Comparison of ENCODE assay signal across 12 cellular contexts in the genomic region with DNA sequence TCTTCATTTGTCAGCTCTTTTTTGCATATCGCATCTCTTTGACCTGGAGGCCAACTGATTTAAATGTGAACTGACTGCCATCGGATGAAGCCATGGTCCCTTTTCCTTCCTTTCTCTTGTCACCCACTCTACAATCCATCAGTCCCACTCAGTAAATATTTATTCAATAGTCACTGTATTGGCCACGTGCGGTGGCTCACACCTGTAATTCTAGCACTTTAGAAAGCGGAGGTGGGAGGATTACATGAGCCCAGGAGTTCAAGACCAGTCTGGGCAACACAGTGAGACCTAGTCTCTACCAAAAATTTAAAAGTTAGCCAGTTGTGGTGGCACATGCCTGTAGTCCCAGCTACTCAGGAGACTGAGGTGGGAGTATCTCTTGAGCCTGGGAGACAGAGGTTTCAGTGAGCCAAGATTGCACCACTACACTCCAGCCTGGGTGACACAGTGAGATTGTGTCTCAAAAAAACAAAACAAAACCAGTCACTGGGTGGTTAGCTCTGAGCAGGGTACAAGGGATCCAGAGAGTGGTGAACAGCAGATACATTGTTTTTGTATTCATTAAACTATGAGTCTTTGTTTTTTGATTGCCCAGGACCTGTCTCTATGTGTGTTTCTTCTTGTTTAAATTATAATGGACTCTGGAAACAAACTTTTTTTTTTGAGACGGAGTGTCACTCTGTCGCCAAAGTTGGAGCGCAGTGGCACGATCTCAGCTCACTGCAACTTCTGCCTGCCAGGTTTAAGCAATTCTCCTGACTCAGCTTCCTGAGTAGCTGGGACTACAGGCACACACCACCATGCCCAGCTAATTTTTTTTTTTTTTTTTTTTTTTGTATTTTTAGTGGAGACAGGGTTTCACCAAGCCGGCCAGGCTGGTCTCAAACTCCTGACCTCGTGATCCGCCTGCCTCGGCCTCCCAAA. TPM values are rescaled to one million over a fixed set of nuclear protein-coding genes. Genes with fewer than 3 reads are reported as not detected.
DNase-seq lines count a peak whose midpoint lies in the region; ATAC-seq and TF ChIP-seq lines count a peak whose summit lies in the region.
"Had no signal": no experiment of that assay in that cellular context is flagged by ENCODE, and none has a peak within 500 bp of the region (broad histone marks: within the 10 kb centered on the region; RNA-seq: fewer than 3 reads in every experiment).

No MANE protein-coding gene starts in this region.

- no peaks in the 10 kb centered on the region for H3K9me2 ChIP-seq in OCI-LY7 (ENCODE audit: insufficient read depth, low read length)

- H3K9me3 ChIP-seq in RWPE2 (ENCODE audit: severe bottlenecking) (no peaks in the 10 kb centered on the region), smooth muscle cell (replicated peaks; ENCODE audit: low read depth) (no peaks in the 10 kb centered on the region), OCI-LY7 (ENCODE audit: low read length) (no peaks in the 10 kb centered on the region)
- H3K9me3 ChIP-seq: thyroid gland had no signal

- H3K27ac Mint-ChIP-seq in activated naive CD4-positive, alpha-beta T cell treated with anti-CD3 and anti-CD28 coated beads for 36 hours = no peak overlapping the region

- H3K36me3 ChIP-seq in RWPE2 (ENCODE audit: low read depth) = peaks cover 11% of the 10 kb centered on the region
- no peaks in the 10 kb centered on the region for H3K36me3 ChIP-seq in smooth muscle cell (ENCODE audit: low read depth)
- peaks cover 13% of the 10 kb centered on the region for H3K36me3 ChIP-seq in OCI-LY7 (ENCODE audit: insufficient read depth, low read length)

- H3K4me3 ChIP-seq in HL-60 (replicated peaks; ENCODE audit: insufficient read depth, low read length) = no peak overlapping the region
- no peak overlapping the region for H3K4me3 ChIP-seq in RWPE2 (ENCODE audit: severe bottlenecking)
- no peak overlapping the region for H3K4me3 ChIP-seq in smooth muscle cell
- no peak overlapping the region for H3K4me3 ChIP-seq in OCI-LY7 (ENCODE audit: low read depth, low read length, poor library complexity, severe bottlenecking)
- H3K4me3 ChIP-seq: thyroid gland had no signal

- H3K79me2 ChIP-seq in smooth muscle cell (ENCODE audit: low read depth) (peaks cover 52% of the 10 kb centered on the region), OCI-LY7 (ENCODE audit: insufficient read depth, low read depth, low read length) (peaks cover 21% of the 10 kb centered on the region; the same call in 1 of the 2 replicates)

- intact Hi-C loops in activated naive CD4-positive, alpha-beta T cell treated with anti-CD3 and anti-CD28 coated beads for 36 hours (cut with micrococcal nuclease) = no loop called here
- intact Hi-C loops in OCI-LY7 (cut with micrococcal nuclease; ENCODE audit: unreplicated experiment) = no loop called here

- H3K27me3 Mint-ChIP-seq in activated naive CD4-positive, alpha-beta T cell treated with anti-CD3 and anti-CD28 coated beads for 36 hours (ENCODE audit: low read depth) = no peaks in the 10 kb centered on the region
- H3K27me3 Mint-ChIP-seq: CD4-positive, alpha-beta memory T cell had no signal

- H2AFZ ChIP-seq in smooth muscle cell (ENCODE audit: low read depth) (no peak overlapping the region), OCI-LY7 (ENCODE audit: low read length) (no peak overlapping the region)

- H3K27me3 ChIP-seq in HL-60 (ENCODE audit: insufficient read depth, poor library complexity, severe bottlenecking) (no peaks in the 10 kb centered on the region), RWPE2 (ENCODE audit: insufficient read depth, poor library complexity, severe bottlenecking) (no peaks in the 10 kb centered on the region), smooth muscle cell (ENCODE audit: low read depth) (no peaks in the 10 kb centered on the region)
- H3K27me3 ChIP-seq: thyroid gland had no signal

- TF ChIP-seq CTCF in HL-60 (IDR thresholded peaks at IDR 0.05; ENCODE audit: insufficient read depth, low read length) (no peak), RWPE2 (IDR thresholded peaks at IDR 0.05; ENCODE audit: poor library complexity, severe bottlenecking) (no peak), smooth muscle cell (IDR thresholded peaks at IDR 0.05; ENCODE audit: borderline replicate concordance, insufficient read depth, poor library complexity, severe bottlenecking) (no peak), OCI-LY7 (conservative IDR thresholded peaks at IDR 0.05; ENCODE audit: low read length) (no peak)

- WGBS in smooth muscle cell (ENCODE audit: low lambda C conversion rate) = 95% methylated on average over 13 of the region's 13 CpGs

- peaks cover 29% of the 10 kb centered on the region for H4K20me1 ChIP-seq in smooth muscle cell (ENCODE audit: low read depth)
- H4K20me1 ChIP-seq in OCI-LY7 (ENCODE audit: insufficient read depth, low read length) = no peaks in the 10 kb centered on the region

- peaks cover 18% of the 10 kb centered on the region for H3K4me1 Mint-ChIP-seq in activated naive CD4-positive, alpha-beta T cell treated with anti-CD3 and anti-CD28 coated beads for 36 hours (ENCODE audit: low read depth)

- H3K4me3 Mint-ChIP-seq in activated naive CD4-positive, alpha-beta T cell treated with anti-CD3 and anti-CD28 coated beads for 36 hours = no peak overlapping the region
- H3K4me3 Mint-ChIP-seq: activated T-cell treated with anti-CD3 and anti-CD28 coated beads, Interleukin-2, amount 50 U/mL, for 4 hours; CD4-positive, alpha-beta memory T cell had no signal

- H3K4me1 ChIP-seq in RWPE2 (ENCODE audit: insufficient read depth, poor library complexity, severe bottlenecking) (no peaks in the 10 kb centered on the region), smooth muscle cell (ENCODE audit: low read depth) (peaks cover 6% of the 10 kb centered on the region), OCI-LY7 (ENCODE audit: insufficient read depth, low read length, poor library complexity, severe bottlenecking) (no peaks in the 10 kb centered on the region)

- POLR2A ChIA-PET in OCI-LY7 (lab: Charles Lee) = interaction anchor here (0.6 kb wide), 2 partner anchors 18 to 22 kb away, joined by 3 to 5 read pairs; no protein-coding TSS in a partner anchor

- peaks cover 6% of the 10 kb centered on the region for H3K36me3 Mint-ChIP-seq in activated naive CD4-positive, alpha-beta T cell treated with anti-CD3 and anti-CD28 coated beads for 36 hours (ENCODE audit: low read depth)

- H3K9me3 Mint-ChIP-seq in activated naive CD4-positive, alpha-beta T cell treated with anti-CD3 and anti-CD28 coated beads for 36 hours = no peaks in the 10 kb centered on the region
- H3K9me3 Mint-ChIP-seq: activated T-cell treated with anti-CD3 and anti-CD28 coated beads, Interleukin-2, amount 50 U/mL, for 4 hours had no signal

- CTCF ChIA-PET in activated naive CD4-positive, alpha-beta T cell treated with anti-CD3 and anti-CD28 coated beads for 36 hours (lab: Charles Lee) = interaction anchor here (0.7 to 0.9 kb wide), 3 partner anchors 54 to 303 kb away, joined by 3 to 7 read pairs (median 3); a partner anchor contains a TSS
- CTCF ChIA-PET in OCI-LY7 (lab: Charles Lee; ENCODE audit: unreplicated experiment) = no interaction called here

- H3K4me2 ChIP-seq in smooth muscle cell = no peak overlapping the region
- no peak overlapping the region for H3K4me2 ChIP-seq in OCI-LY7 (ENCODE audit: low read length)

- peaks cover 11% of the 10 kb centered on the region for H3F3A ChIP-seq in smooth muscle cell (ENCODE audit: low read depth)

- no peak for ATAC-seq in RWPE2 (ENCODE audit: low read depth)
- ATAC-seq: activated T-cell treated with anti-CD3 and anti-CD28 coated beads, Interleukin-2, amount 50 U/mL, for 4 hours had no signal

- DNase-seq in HL-60 (ENCODE audit: low read depth in 1 of 2, low spot score in 1 of 2) (peak; percentile 44 to 68), RWPE2 (ENCODE audit: low spot score) (peak; percentile 7), iris pigment epithelial cell (ENCODE audit: low read depth) (peak; percentile 17), smooth muscle cell (lab: John Stamatoyannopoulos, UW; ENCODE audit: unreplicated experiment) (no peak), OCI-LY7 (ENCODE audit: low spot score) (no peak)
- DNase-seq in activated naive CD4-positive, alpha-beta T cell treated with anti-CD3 and anti-CD28 coated beads for 36 hours = no peak
- no peak for DNase-seq in activated T-cell treated with anti-CD3 and anti-CD28 coated beads, Interleukin-2, amount 50 U/mL, for 48 hours
- DNase-seq: activated CD4-positive, alpha-beta T cell treated with anti-CD3 and anti-CD28 coated beads for 1 hour; activated T-cell treated with anti-CD3 and anti-CD28 coated beads, Interleukin-2, amount 50 U/mL, for 4 hours; CD4-positive, alpha-beta memory T cell; NCI-H2029 treated with DMSO at 0.1 percent for 48 hours; thyroid gland had no signal

- BruUV-seq in OCI-LY7 (replicated peaks; lab: Mats Ljungman, UMichigan) = no TSS peak

- peak overlapping the region; percentile 50 for H3K27ac ChIP-seq in HL-60 (replicated peaks)
- no peak overlapping the region for H3K27ac ChIP-seq in RWPE2 (ENCODE audit: poor library complexity, severe bottlenecking)
- peak overlapping the region; percentile 96 for H3K27ac ChIP-seq in smooth muscle cell (ENCODE audit: low read depth)
- no peak overlapping the region for H3K27ac ChIP-seq in OCI-LY7 (ENCODE audit: low read depth, low read length, poor library complexity, severe bottlenecking)
- H3K27ac ChIP-seq: thyroid gland had no signal

- peak overlapping the region; percentile 3 for H3K9ac ChIP-seq in smooth muscle cell (ENCODE audit: low read depth)

RNA-seq across cellular contexts. Expression of a gene that starts 6.9 kb away (rescaled TPM):
- total RNA-seq in smooth muscle cell (15.5 and 30.2 TPM in 2 replicates), OCI-LY7 (2022) (11.8 and 13.9 TPM in 2 replicates)
- polyA plus RNA-seq in smooth muscle cell = 15.5 and 24.5 TPM in 2 replicates
- 1 to 10 TPM; 7.8 to 8.4 TPM for total RNA-seq in activated naive CD4-positive, alpha-beta T cell treated with anti-CD3 and anti-CD28 coated beads for 36 hours
- total RNA-seq in OCI-LY7 (2014; rRNA removed; shearing (Covaris generic)) = 12.6 and 16.8 TPM in 2 replicates

RNA-seq across cellular contexts. Expression of a gene that starts 34.1 kb away (rescaled TPM):
- total RNA-seq in smooth muscle cell (29.9 and 30.7 TPM in 2 replicates), OCI-LY7 (2022) (2.7 TPM in 2 replicates)
- polyA plus RNA-seq in smooth muscle cell = 35.5 and 39.3 TPM in 2 replicates
- 1 to 10 TPM; 1.1 to 1.2 TPM for total RNA-seq in activated naive CD4-positive, alpha-beta T cell treated with anti-CD3 and anti-CD28 coated beads for 36 hours
- total RNA-seq in OCI-LY7 (2014; rRNA removed; shearing (Covaris generic)) = 1.1 and 2.7 TPM in 2 replicates

RNA-seq across cellular contexts. Expression of a gene that starts 43.1 kb away (rescaled TPM):
- 11.8 and 12.5 TPM in 2 replicates for total RNA-seq in smooth muscle cell
- polyA plus RNA-seq in smooth muscle cell = 27.2 and 35.4 TPM in 2 replicates
- 10 to 100 TPM; 17.7 to 21.1 TPM for total RNA-seq in activated naive CD4-positive, alpha-beta T cell treated with anti-CD3 and anti-CD28 coated beads for 36 hours
- 11.3 and 11.6 TPM in 2 replicates for total RNA-seq in OCI-LY7 (2014; rRNA removed; shearing (Covaris generic))
- 15.4 and 16.7 TPM in 2 replicates for total RNA-seq in OCI-LY7 (2022)

RNA-seq across cellular contexts. Expression of a gene that starts 43.1 kb away (rescaled TPM):
- total RNA-seq in smooth muscle cell (1.9 and 7.7 TPM in 2 replicates), OCI-LY7 (2022) (10.4 and 12.2 TPM in 2 replicates)
- 12.0 and 13.5 TPM in 2 replicates for polyA plus RNA-seq in smooth muscle cell
- total RNA-seq in activated naive CD4-positive, alpha-beta T cell treated with anti-CD3 and anti-CD28 coated beads for 36 hours = 10 to 100 TPM; 13.8 to 15.3 TPM
- 5.8 and 7.3 TPM in 2 replicates for total RNA-seq in OCI-LY7 (2014; rRNA removed; shearing (Covaris generic))

RNA-seq across cellular contexts. Expression of a gene that starts 47.9 kb away (rescaled TPM):
- 2.9 and 6.1 TPM in 2 replicates for total RNA-seq in smooth muscle cell
- 2.9 and 3.9 TPM in 2 replicates for polyA plus RNA-seq in smooth muscle cell
- total RNA-seq in activated naive CD4-positive, alpha-beta T cell treated with anti-CD3 and anti-CD28 coated beads for 36 hours = 10 to 100 TPM; 11.1 to 12.3 TPM
- 8.1 and 12.8 TPM in 2 replicates for total RNA-seq in OCI-LY7 (2014; rRNA removed; shearing (Covaris generic))
- total RNA-seq in OCI-LY7 (2022) = 16.2 and 17.0 TPM in 2 replicates

Comparison
In these comparisons a context has a peak if more than half of its experiments do, and no peak if none do; other contexts are left out.
1. DNase-seq: peak in HL-60 (2 of 2), RWPE2 (single experiment) and iris pigment epithelial cell (single experiment); none in smooth muscle cell (single experiment), activated naive CD4-positive, alpha-beta T cell treated with anti-CD3 and anti-CD28 coated beads for 36 hours (single experiment), activated T-cell treated with anti-CD3 and anti-CD28 coated beads, Interleukin-2, amount 50 U/mL, for 48 hours (0 of 2) and OCI-LY7 (single experiment).
2. H3K27ac ChIP-seq: peak in HL-60 (single experiment) and smooth muscle cell (single experiment); none in RWPE2 (single experiment) and OCI-LY7 (single experiment).